In the genomic region with DNA sequence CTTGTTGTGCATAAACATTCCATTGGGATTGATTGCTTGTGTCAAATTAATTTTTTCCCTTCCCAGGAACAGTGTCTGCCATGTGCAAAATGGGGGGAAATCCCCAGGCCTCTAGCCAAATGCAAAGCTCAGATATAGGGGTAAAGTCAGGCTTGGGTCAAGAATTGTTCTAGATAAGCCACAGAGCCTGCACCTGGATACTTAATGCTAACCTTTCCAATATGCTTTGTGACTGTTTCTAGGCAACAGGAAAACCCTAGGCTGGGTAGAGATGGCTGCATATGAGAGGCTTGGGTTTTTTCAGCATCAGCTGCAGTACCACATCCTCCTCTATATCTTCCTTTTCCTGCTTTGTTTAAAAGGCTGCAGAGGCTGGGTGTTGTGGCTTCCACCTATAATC, we compare ENCODE assay signal across 29 cellular contexts. TPM values are rescaled to one million over a fixed set of nuclear protein-coding genes. Genes with fewer than 3 reads are reported as not detected.
DNase-seq lines count a peak whose midpoint lies in the region; FAIRE-seq and TF ChIP-seq lines count a peak whose summit lies in the region.
"Had no signal": no experiment of that assay in that cellular context is flagged by ENCODE, and none has a peak within 500 bp of the region (broad histone marks: within the 10 kb centered on the region; RNA-seq: fewer than 3 reads in every experiment).

No MANE protein-coding gene starts in this region.

- H3K27me3 Mint-ChIP-seq in endothelial cell (ENCODE audit: unreplicated experiment) = peaks cover 1% of the 10 kb centered on the region

- peaks cover 13% of the 10 kb centered on the region for H3K36me3 Mint-ChIP-seq in endothelial cell (ENCODE audit: low read depth, unreplicated experiment)
- H3K36me3 Mint-ChIP-seq: activated CD8-positive, alpha-beta memory T cell treated with anti-CD3 and anti-CD28 coated beads, Interleukin-2, amount 10 ng/mL, durations not matched to agents 7 days and 5 days; activated naive CD4-positive, alpha-beta T cell treated with anti-CD3 and anti-CD28 coated beads, Interleukin-2, amount 50 U/mL, for 24 hours; immature natural killer cell had no signal

- in situ Hi-C loops in Caki2 (cut with HindIII; ENCODE audit: low pct_unique_long_range_greater_than_20kb, low sequenced_read_pairs) = no loop called here

- H3K4me3 Mint-ChIP-seq in endothelial cell (ENCODE audit: unreplicated experiment) = no peak overlapping the region
- H3K4me3 Mint-ChIP-seq: activated CD4-positive, alpha-beta T cell treated with anti-CD3 and anti-CD28 coated beads, Interleukin-2, amount 10 ng/mL, durations not matched to agents 24 days and 14 days; activated CD8-positive, alpha-beta memory T cell treated with anti-CD3 and anti-CD28 coated beads, Interleukin-2, amount 10 ng/mL, durations not matched to agents 7 days and 5 days; activated naive CD4-positive, alpha-beta T cell treated with anti-CD3 and anti-CD28 coated beads, Interleukin-2, amount 50 U/mL, for 24 hours; activated T-helper 1 cell treated with anti-CD3 and anti-CD28 coated beads, Interleukin-12 subunit alpha, Interleukin-12 subunit beta, Interleukin-2, Interleukin-4 antibody, amounts not matched to agents 30 ng/mL and 10 ng/mL and 1 ng/mL, durations not matched to agents 14 hours and 24 hours and 36 hours; HFFc6; immature natural killer cell; neural crest cell; T-helper 17 cell had no signal

- no peak for FAIRE-seq in RCC 7860 (lab: Jason Lieb, UNC)
- FAIRE-seq: A549, astrocyte had no signal

- H3K9me3 Mint-ChIP-seq in endothelial cell (ENCODE audit: unreplicated experiment) = no peaks in the 10 kb centered on the region
- H3K9me3 Mint-ChIP-seq: activated CD4-positive, alpha-beta T cell treated with anti-CD3 and anti-CD28 coated beads, Interleukin-2, amount 10 ng/mL, durations not matched to agents 24 days and 14 days; activated naive CD4-positive, alpha-beta T cell treated with anti-CD3 and anti-CD28 coated beads, Interleukin-2, amount 50 U/mL, for 24 hours; activated T-helper 1 cell treated with anti-CD3 and anti-CD28 coated beads, Interleukin-12 subunit alpha, Interleukin-12 subunit beta, Interleukin-2, Interleukin-4 antibody, amounts not matched to agents 30 ng/mL and 10 ng/mL and 1 ng/mL, durations not matched to agents 14 hours and 24 hours and 36 hours; HFFc6; immature natural killer cell had no signal

- peak overlapping the region; percentile 73 for H3K27ac Mint-ChIP-seq in endothelial cell (ENCODE audit: unreplicated experiment)
- H3K27ac Mint-ChIP-seq: activated CD4-positive, alpha-beta T cell treated with anti-CD3 and anti-CD28 coated beads, Interleukin-2, amount 10 ng/mL, durations not matched to agents 24 days and 14 days; activated CD8-positive, alpha-beta memory T cell treated with anti-CD3 and anti-CD28 coated beads, Interleukin-2, amount 10 ng/mL, durations not matched to agents 7 days and 5 days; activated naive CD4-positive, alpha-beta T cell treated with anti-CD3 and anti-CD28 coated beads, Interleukin-2, amount 50 U/mL, for 24 hours; activated T-helper 1 cell treated with anti-CD3 and anti-CD28 coated beads, Interleukin-12 subunit alpha, Interleukin-12 subunit beta, Interleukin-2, Interleukin-4 antibody, amounts not matched to agents 30 ng/mL and 10 ng/mL and 1 ng/mL, durations not matched to agents 14 hours and 24 hours and 36 hours; HFFc6; immature natural killer cell; T-helper 17 cell had no signal

- peak; percentile 12 for DNase-seq in NCI-H1436 (lab: John Stamatoyannopoulos, UW)
- DNase-seq in NCI-H1436 treated with DMSO at 0.1 percent for 48 hours (lab: John Stamatoyannopoulos, UW) = no peak
- DNase-seq in Caki2 (ENCODE audit: low read depth) = peak; percentile 52
- peak; percentile 77 for DNase-seq in NCI-H146 treated with DMSO at 0.1 percent for 48 hours (lab: John Stamatoyannopoulos, UW; ENCODE audit: unreplicated experiment)
- DNase-seq in endothelial cell (ENCODE audit: low spot score) = no peak
- DNase-seq in RCC 7860 (ENCODE audit: low spot score) = no peak
- DNase-seq in stimulated activated CD4-positive, alpha-beta T cell treated with anti-CD3 and anti-CD28 coated beads, Interleukin-12 subunit alpha, Interleukin-12 subunit beta, amount 100 ng/mL, for 4 hours = no peak
- DNase-seq in T1000 (lab: John Stamatoyannopoulos, UW) = no peak
- DNase-seq: activated CD4-positive, alpha-beta T cell treated with anti-CD3 and anti-CD28 coated beads, Interleukin-2, amount 10 ng/mL, durations not matched to agents 24 days and 14 days; activated CD8-positive, alpha-beta memory T cell treated with anti-CD3 and anti-CD28 coated beads, Interleukin-2, amount 10 ng/mL, durations not matched to agents 7 days and 5 days; BE2C; cerebellar nuclear complex; foreskin keratinocyte; GF-D8; HFFc6; immature natural killer cell; KG1; mucosa of descending colon; NCI-H446; posterior cingulate gyrus; RPMI8226; sigmoid colon; stimulated activated CD8-positive, alpha-beta memory T cell treated with anti-CD3 and anti-CD28 coated beads, Interleukin-4, amount 100 ng/mL, for 48 hours; T-helper 17 cell had no signal

- H3K4me1 Mint-ChIP-seq in endothelial cell (ENCODE audit: unreplicated experiment) = peaks cover 65% of the 10 kb centered on the region
- H3K4me1 Mint-ChIP-seq: activated CD4-positive, alpha-beta T cell treated with anti-CD3 and anti-CD28 coated beads, Interleukin-2, amount 10 ng/mL, durations not matched to agents 24 days and 14 days; activated naive CD4-positive, alpha-beta T cell treated with anti-CD3 and anti-CD28 coated beads, Interleukin-2, amount 50 U/mL, for 24 hours; immature natural killer cell; T-helper 17 cell had no signal

- TF ChIP-seq CTCF in endothelial cell (IDR thresholded peaks at IDR 0.05; ENCODE audit: unreplicated experiment) = no peak

RNA-seq across cellular contexts. Expression of a gene that starts 20.7 kb away (rescaled TPM):
- 0.38 and 2.8 TPM in 2 replicates for total RNA-seq in Caki2 (2014; rRNA removed; shearing (Covaris generic); ENCODE audit: low replicate concordance)
- 250 TPM for total RNA-seq in endothelial cell (ENCODE audit: unreplicated experiment)

Comparison
In these comparisons a context has a peak if more than half of its experiments do, and no peak if none do; other contexts are left out.
1. DNase-seq: peak in NCI-H1436 (single experiment), Caki2 (single experiment) and NCI-H146 treated with DMSO at 0.1 percent for 48 hours (single experiment); none in NCI-H1436 treated with DMSO at 0.1 percent for 48 hours (single experiment), endothelial cell (single experiment), RCC 7860 (single experiment), stimulated activated CD4-positive, alpha-beta T cell treated with anti-CD3 and anti-CD28 coated beads, Interleukin-12 subunit alpha, Interleukin-12 subunit beta, amount 100 ng/mL, for 4 hours (single experiment) and T1000 (single experiment).
2. RNA of a gene that starts 20.7 kb away (total RNA-seq): 250 TPM in endothelial cell (single experiment); 0.38 to 2.8 TPM in Caki2; every median in the first group is over 10 times any median in the second.